Comparison of ENCODE assay signal across 30 cellular contexts in genomic region chr14:32183151-32184048, GRCh38. TPM values are rescaled to one million over a fixed set of nuclear protein-coding genes. Genes with fewer than 3 reads are reported as not detected.
"Had no signal": no experiment of that assay in that cellular context is flagged by ENCODE, and none has a peak within 500 bp of the region (broad histone marks: within the 10 kb centered on the region; RNA-seq: fewer than 3 reads in every experiment).

No MANE protein-coding gene starts in this region.

- H3K36me3 ChIP-seq: ascending aorta, colonic mucosa, lower lobe of right lung, stomach, transverse colon, vagina had no signal

- H3K9ac ChIP-seq: parathyroid adenoma had no signal

- H3K4me3 ChIP-seq: ascending aorta, colonic mucosa, dorsolateral prefrontal cortex, lower lobe of right lung, stomach, transverse colon, vagina had no signal

- ATAC-seq: activated CD8-positive, alpha-beta memory T cell treated with anti-CD3 and anti-CD28 coated beads, Interleukin-2, amount 10 ng/mL, durations not matched to agents 7 days and 5 days; activated CD8-positive, alpha-beta T cell treated with anti-CD3 and anti-CD28 coated beads for 36 hours; activated naive CD4-positive, alpha-beta T cell treated with anti-CD3 and anti-CD28 coated beads, Interleukin-2, amount 50 U/mL, for 72 hours; effector memory CD8-positive, alpha-beta T cell; esophagus mucosa; left cardiac atrium; sciatic nerve; stimulated activated memory B cell treated with anti-CD40 and anti-IgM and Interleukin-4, amounts not matched to agents 10 μg/mL and 1 μg/mL and 100 μg/mL, for 72 hours; T-cell had no signal

- H3K9me3 ChIP-seq: colonic mucosa had no signal

- H2AFZ ChIP-seq: parathyroid adenoma had no signal

- H3K27ac ChIP-seq: ascending aorta, colonic mucosa, dorsolateral prefrontal cortex, lower lobe of right lung, parathyroid adenoma, stomach, transverse colon, vagina had no signal

- H3K27me3 ChIP-seq: ascending aorta, colonic mucosa, dorsolateral prefrontal cortex, stomach, transverse colon, vagina had no signal

- DNase-seq: activated CD4-positive, alpha-beta T cell treated with anti-CD3 and anti-CD28 coated beads, Interleukin-2, amount 10 ng/mL, durations not matched to agents 24 days and 14 days; activated CD4-positive, CD25-positive, alpha-beta regulatory T cell; activated CD8-positive, alpha-beta memory T cell treated with anti-CD3 and anti-CD28 coated beads, Interleukin-2, amount 10 ng/mL, durations not matched to agents 7 days and 5 days; activated CD8-positive, alpha-beta T cell treated with anti-CD3 and anti-CD28 coated beads for 36 hours; activated T-cell treated with anti-CD3 and anti-CD28 coated beads for 4 hours; colonic mucosa; dorsolateral prefrontal cortex; effector memory CD8-positive, alpha-beta T cell; foreskin melanocyte; hypothalamus; left cardiac atrium; lower lobe of right lung; naive B cell; nucleus accumbens; small intestine; stomach; T-cell; transverse colon had no signal

- H3K79me2 ChIP-seq: parathyroid adenoma had no signal

- H3K4me1 ChIP-seq: ascending aorta, colonic mucosa, lower lobe of right lung, parathyroid adenoma, stomach, transverse colon, vagina had no signal

RNA-seq across cellular contexts. Expression of gene RNU6-7, which starts 18.4 kb away (rescaled TPM):
- total RNA-seq: activated CD4-positive, alpha-beta T cell treated with anti-CD3 and anti-CD28 coated beads, Interleukin-2, amount 10 ng/mL, durations not matched to agents 24 days and 14 days; activated CD8-positive, alpha-beta memory T cell treated with anti-CD3 and anti-CD28 coated beads, Interleukin-2, amount 10 ng/mL, durations not matched to agents 7 days and 5 days; activated CD8-positive, alpha-beta T cell treated with anti-CD3 and anti-CD28 coated beads for 36 hours; activated naive CD4-positive, alpha-beta T cell treated with anti-CD3 and anti-CD28 coated beads, Interleukin-2, amount 50 U/mL, for 72 hours; ascending aorta; colonic mucosa; dorsolateral prefrontal cortex; endothelial cell of umbilical vein; esophagus mucosa; left cardiac atrium; lower lobe of right lung; mesenteric fat pad; mucosa of gallbladder; pulmonary artery endothelial cell; sciatic nerve; stomach; T-cell; temporal lobe; transverse colon; vagina had no signal

RNA-seq across cellular contexts. Expression of gene RNU6-8, which starts 19.7 kb away (rescaled TPM):
- total RNA-seq: activated CD4-positive, alpha-beta T cell treated with anti-CD3 and anti-CD28 coated beads, Interleukin-2, amount 10 ng/mL, durations not matched to agents 24 days and 14 days; activated CD8-positive, alpha-beta memory T cell treated with anti-CD3 and anti-CD28 coated beads, Interleukin-2, amount 10 ng/mL, durations not matched to agents 7 days and 5 days; activated CD8-positive, alpha-beta T cell treated with anti-CD3 and anti-CD28 coated beads for 36 hours; activated naive CD4-positive, alpha-beta T cell treated with anti-CD3 and anti-CD28 coated beads, Interleukin-2, amount 50 U/mL, for 72 hours; ascending aorta; colonic mucosa; dorsolateral prefrontal cortex; endothelial cell of umbilical vein; esophagus mucosa; left cardiac atrium; lower lobe of right lung; mesenteric fat pad; mucosa of gallbladder; pulmonary artery endothelial cell; sciatic nerve; stomach; T-cell; temporal lobe; transverse colon; vagina had no signal
